21 cellular contexts compared by ENCODE assay signal in the genomic region with DNA sequence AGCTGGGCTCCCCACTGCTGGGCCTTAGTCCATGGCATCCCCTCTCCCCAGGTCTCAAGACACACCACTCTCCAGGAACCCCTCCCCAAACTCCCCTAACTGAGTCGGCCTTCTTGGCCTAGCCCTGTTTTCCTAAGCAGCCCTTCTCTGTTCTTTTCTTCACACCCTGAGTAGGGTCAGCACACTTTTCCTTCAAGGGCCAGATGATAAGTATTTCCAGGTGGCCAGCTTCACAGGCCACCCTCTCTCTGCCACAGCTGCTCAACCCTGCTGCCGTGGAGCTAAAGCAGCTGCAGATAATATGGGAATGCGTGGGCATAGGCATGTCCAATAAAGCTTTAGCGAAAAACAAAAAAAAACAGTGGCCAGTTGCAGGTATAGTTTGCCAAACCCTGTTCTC. TPM values are rescaled to one million over a fixed set of nuclear protein-coding genes. Genes with fewer than 3 reads are reported as not detected.
DNase-seq lines count a peak whose midpoint lies in the region; ATAC-seq and TF ChIP-seq lines count a peak whose summit lies in the region.
"Had no signal": no experiment of that assay in that cellular context is flagged by ENCODE, and none has a peak within 500 bp of the region (broad histone marks: within the 10 kb centered on the region; RNA-seq: fewer than 3 reads in every experiment).

No MANE protein-coding gene starts in this region.

- H3K4me3 ChIP-seq in BLaER1 treated with 17β-estradiol and CSF1 and Interleukin-3, amounts not matched to agents 10 nM and 100 nM, result no peak overlapping the region
- no peak overlapping the region for H3K4me3 ChIP-seq in GM23338
- H3K4me3 ChIP-seq: esophagus squamous epithelium, SJSA1, testis had no signal

- H3K9me3 ChIP-seq in BLaER1 treated with 17β-estradiol and CSF1 and Interleukin-3, amounts not matched to agents 10 nM and 100 nM (replicated peaks in 1 of 11), result peaks cover 0 to 16% (median 4%) of the 10 kb centered on the region in 11 experiments; a peak in 3 of 22 replicates
- H3K9me3 ChIP-seq: esophagus squamous epithelium, SJSA1, testis had no signal

- H3K27ac Mint-ChIP-seq in GM23338 (no peak overlapping the region), nephron (peak overlapping the region; percentile 66 to 92 (median 67))
- peak overlapping the region; percentile 9 for H3K27ac Mint-ChIP-seq in central memory CD8-positive, alpha-beta T cell (ENCODE audit: low read depth)
- H3K27ac Mint-ChIP-seq: activated naive CD4-positive, alpha-beta T cell treated with anti-CD3 and anti-CD28 coated beads for 36 hours; T-helper 2 cell treated with Interferon-gamma antibody and Interleukin-4, amounts not matched to agents 5 μg/mL and 100 μg/mL, for 36 hours had no signal

- no peaks in the 10 kb centered on the region for H3K9me3 Mint-ChIP-seq in GM23338
- no peaks in the 10 kb centered on the region for H3K9me3 Mint-ChIP-seq in central memory CD8-positive, alpha-beta T cell
- H3K9me3 Mint-ChIP-seq in nephron, result no peaks in the 10 kb centered on the region
- H3K9me3 Mint-ChIP-seq: activated naive CD4-positive, alpha-beta T cell treated with anti-CD3 and anti-CD28 coated beads for 36 hours; T-helper 2 cell treated with Interferon-gamma antibody and Interleukin-4, amounts not matched to agents 5 μg/mL and 100 μg/mL, for 36 hours had no signal

- no peak overlapping the region for H2AFZ ChIP-seq in GM23338

- H3K4me2 ChIP-seq in BLaER1 treated with 17β-estradiol and CSF1 and Interleukin-3, amounts not matched to agents 10 nM and 100 nM, result peak overlapping the region in 3 of 11 experiments; percentile 9 to 17 (median 16); a peak in 2 of 22 replicates
- no peak overlapping the region for H3K4me2 ChIP-seq in GM23338

- TF ChIP-seq CTCF in GM23338 (conservative IDR thresholded peaks at IDR 0.05; ENCODE audit: low read depth in 2 of 2) (no peak), nephron (IDR thresholded peaks at IDR 0.05; ENCODE audit: unreplicated experiment in 3 of 3) (no peak)

- peak overlapping the region in 6 of 11 experiments; percentile 9 to 34 (median 24); a peak in 7 of 22 replicates for H3K27ac ChIP-seq in BLaER1 treated with 17β-estradiol and CSF1 and Interleukin-3, amounts not matched to agents 10 nM and 100 nM
- 0 out of 2 replicates have a peak overlapping the region, but pooled peaks have one; percentile 32 for H3K27ac ChIP-seq in GM23338 (ENCODE audit: low read depth)
- H3K27ac ChIP-seq: SJSA1, testis had no signal

- peaks cover 28 to 76% (median 62%) of the 10 kb centered on the region in 11 experiments; a peak in 17 of 22 replicates for H4K20me1 ChIP-seq in BLaER1 treated with 17β-estradiol and CSF1 and Interleukin-3, amounts not matched to agents 10 nM and 100 nM
- H4K20me1 ChIP-seq in GM23338 (replicated peaks; ENCODE audit: insufficient read depth), result peaks cover 35% of the 10 kb centered on the region

- H3K4me1 Mint-ChIP-seq in GM23338 (no peaks in the 10 kb centered on the region), nephron (peaks cover 24% of the 10 kb centered on the region)
- peaks cover 34% of the 10 kb centered on the region for H3K4me1 Mint-ChIP-seq in central memory CD8-positive, alpha-beta T cell

- peaks cover 96% of the 10 kb centered on the region for H3K79me2 ChIP-seq in GM23338 (replicated peaks; ENCODE audit: insufficient read depth)

- H3K4me3 Mint-ChIP-seq in GM23338 (no peak overlapping the region), nephron (peak overlapping the region in 1 of 3 experiments; percentile 7)
- H3K4me3 Mint-ChIP-seq in central memory CD8-positive, alpha-beta T cell, result no peak overlapping the region
- H3K4me3 Mint-ChIP-seq: activated naive CD4-positive, alpha-beta T cell treated with anti-CD3 and anti-CD28 coated beads for 36 hours; T-helper 2 cell treated with Interferon-gamma antibody and Interleukin-4, amounts not matched to agents 5 μg/mL and 100 μg/mL, for 36 hours had no signal

- no peaks in the 10 kb centered on the region for H3K9me2 ChIP-seq in GM23338 (ENCODE audit: insufficient read depth)

- H3K27me3 Mint-ChIP-seq in GM23338 (ENCODE audit: insufficient read depth, low read depth, poor library complexity) (peaks cover 1% of the 10 kb centered on the region), nephron (ENCODE audit: low read depth) (no peaks in the 10 kb centered on the region)
- H3K27me3 Mint-ChIP-seq in central memory CD8-positive, alpha-beta T cell, result no peaks in the 10 kb centered on the region

- peaks cover 33 to 86% (median 65%) of the 10 kb centered on the region in 11 experiments for H3K36me3 ChIP-seq in BLaER1 treated with 17β-estradiol and CSF1 and Interleukin-3, amounts not matched to agents 10 nM and 100 nM
- no peaks in the 10 kb centered on the region for H3K36me3 ChIP-seq in GM23338 (ENCODE audit: insufficient read depth)

- H3K4me1 ChIP-seq in BLaER1 treated with 17β-estradiol and CSF1 and Interleukin-3, amounts not matched to agents 10 nM and 100 nM, result peaks cover 0 to 24% (median 2%) of the 10 kb centered on the region in 10 experiments; a peak in 16 of 20 replicates
- no peaks in the 10 kb centered on the region for H3K4me1 ChIP-seq in GM23338 (ENCODE audit: insufficient read depth)
- H3K4me1 ChIP-seq: SJSA1, testis had no signal

- no peaks in the 10 kb centered on the region for H3F3A ChIP-seq in GM23338 (replicated peaks; ENCODE audit: low read depth)

- H3K27me3 ChIP-seq in BLaER1 treated with 17β-estradiol and CSF1 and Interleukin-3, amounts not matched to agents 10 nM and 100 nM, result no peaks in the 10 kb centered on the region
- no peaks in the 10 kb centered on the region for H3K27me3 ChIP-seq in GM23338 (ENCODE audit: insufficient read depth)
- H3K27me3 ChIP-seq: esophagus squamous epithelium, SJSA1, testis had no signal

- H3K9ac ChIP-seq in BLaER1 treated with 17β-estradiol and CSF1 and Interleukin-3, amounts not matched to agents 10 nM and 100 nM, result peak overlapping the region in 2 of 11 experiments; percentile 6 to 12; a peak in 2 of 22 replicates

- ATAC-seq in GM23338 (no peak), HG02571 (IDR thresholded peaks at IDR 0.05; ENCODE audit: unreplicated experiment) (no peak)
- no peak for ATAC-seq in central memory CD8-positive, alpha-beta T cell (replicated peaks; ENCODE audit: extremely low read depth, poor library complexity, severe bottlenecking)
- ATAC-seq: activated CD4-positive, CD25-positive, alpha-beta regulatory T cell treated with anti-CD3 and anti-CD28 coated beads, Interleukin-2, amount 50 U/mL, for 24 hours; HepG2 had no signal

- DNase-seq in GM23338 (ENCODE audit: low spot score), result no peak
- no peak for DNase-seq in central memory CD8-positive, alpha-beta T cell (ENCODE audit: low spot score in 2 of 2)
- no peak for DNase-seq in globus pallidus (ENCODE audit: low spot score)
- DNase-seq in activated CD4-positive, alpha-beta T cell treated with anti-CD3 and anti-CD28 coated beads for 1 hour, result no peak
- no peak for DNase-seq in pons (ENCODE audit: low spot score)
- DNase-seq: activated naive CD4-positive, alpha-beta T cell treated with anti-CD3 and anti-CD28 coated beads for 36 hours; esophagus squamous epithelium; glutamatergic neuron; mesenchymal stem cell; MM.1S; NCI-H187 treated with DMSO at 0.1 percent for 48 hours; stimulated activated CD4-positive, alpha-beta T cell treated with anti-CD3 and anti-CD28 coated beads, Interleukin-4, amount 100 ng/mL, for 24 hours; testis had no signal

- H3K36me3 Mint-ChIP-seq in GM23338 (ENCODE audit: low read depth) (no peaks in the 10 kb centered on the region; the same call in 2 of the 3 replicates), nephron (ENCODE audit: low read depth) (peaks cover 33% of the 10 kb centered on the region)
- peaks cover 4% of the 10 kb centered on the region for H3K36me3 Mint-ChIP-seq in central memory CD8-positive, alpha-beta T cell (ENCODE audit: insufficient read depth)

TF ChIP-seq in GM23338, 12 proteins besides CTCF, POLR2A, EP300 and RAD21 (continues in another document):
- TF ChIP-seq EZH2 (IDR thresholded peaks at IDR 0.05; ENCODE audit: low read depth, unreplicated experiment), result no peak
- TF ChIP-seq STAT1 (IDR thresholded peaks at IDR 0.05; ENCODE audit: unreplicated experiment), result no peak
- TF ChIP-seq, protein P1, sequence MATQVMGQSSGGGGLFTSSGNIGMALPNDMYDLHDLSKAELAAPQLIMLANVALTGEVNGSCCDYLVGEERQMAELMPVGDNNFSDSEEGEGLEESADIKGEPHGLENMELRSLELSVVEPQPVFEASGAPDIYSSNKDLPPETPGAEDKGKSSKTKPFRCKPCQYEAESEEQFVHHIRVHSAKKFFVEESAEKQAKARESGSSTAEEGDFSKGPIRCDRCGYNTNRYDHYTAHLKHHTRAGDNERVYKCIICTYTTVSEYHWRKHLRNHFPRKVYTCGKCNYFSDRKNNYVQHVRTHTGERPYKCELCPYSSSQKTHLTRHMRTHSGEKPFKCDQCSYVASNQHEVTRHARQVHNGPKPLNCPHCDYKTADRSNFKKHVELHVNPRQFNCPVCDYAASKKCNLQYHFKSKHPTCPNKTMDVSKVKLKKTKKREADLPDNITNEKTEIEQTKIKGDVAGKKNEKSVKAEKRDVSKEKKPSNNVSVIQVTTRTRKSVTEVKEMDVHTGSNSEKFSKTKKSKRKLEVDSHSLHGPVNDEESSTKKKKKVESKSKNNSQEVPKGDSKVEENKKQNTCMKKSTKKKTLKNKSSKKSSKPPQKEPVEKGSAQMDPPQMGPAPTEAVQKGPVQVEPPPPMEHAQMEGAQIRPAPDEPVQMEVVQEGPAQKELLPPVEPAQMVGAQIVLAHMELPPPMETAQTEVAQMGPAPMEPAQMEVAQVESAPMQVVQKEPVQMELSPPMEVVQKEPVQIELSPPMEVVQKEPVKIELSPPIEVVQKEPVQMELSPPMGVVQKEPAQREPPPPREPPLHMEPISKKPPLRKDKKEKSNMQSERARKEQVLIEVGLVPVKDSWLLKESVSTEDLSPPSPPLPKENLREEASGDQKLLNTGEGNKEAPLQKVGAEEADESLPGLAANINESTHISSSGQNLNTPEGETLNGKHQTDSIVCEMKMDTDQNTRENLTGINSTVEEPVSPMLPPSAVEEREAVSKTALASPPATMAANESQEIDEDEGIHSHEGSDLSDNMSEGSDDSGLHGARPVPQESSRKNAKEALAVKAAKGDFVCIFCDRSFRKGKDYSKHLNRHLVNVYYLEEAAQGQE (IDR thresholded peaks at IDR 0.05; ENCODE audit: unreplicated experiment), result no peak
- no peak for TF ChIP-seq POLR2AphosphoS5 (IDR thresholded peaks at IDR 0.05; ENCODE audit: low read depth)
- TF ChIP-seq ZNF331 (CRISPR knock-in tag; IDR thresholded peaks at IDR 0.05; ENCODE audit: low read depth), result no peak
- no peak for TF ChIP-seq EZH2phosphoT487 (IDR thresholded peaks at IDR 0.05; ENCODE audit: unreplicated experiment)

RNA-seq across cellular contexts. Expression of gene DGCR2, which starts 24.1 kb away (rescaled TPM):
- total RNA-seq in GM23338 (2014; rRNA removed; shearing (Covaris generic)), result 59.3 and 83.0 TPM in 2 replicates
- polyA plus RNA-seq in GM23338 (2016; fragmentation: Nextera tagmentation; extraction: Ambion mirVana), result 18.5 and 21.0 TPM in 2 replicates

RNA-seq across cellular contexts. Expression of gene TSSK2, which starts 33.0 kb away (rescaled TPM):
- total RNA-seq in GM23338 (2014; rRNA removed; shearing (Covaris generic)), result not detected in 2 replicates
- not detected in 2 replicates for polyA plus RNA-seq in GM23338 (2016; fragmentation: Nextera tagmentation; extraction: Ambion mirVana)
- total RNA-seq: activated naive CD4-positive, alpha-beta T cell treated with anti-CD3 and anti-CD28 coated beads for 36 hours; HepG2; NCI-H460; SJSA1 had no signal
- polyA plus RNA-seq: HepG2 had no signal

RNA-seq across cellular contexts. Expression of gene ESS2, which starts 46.3 kb away (rescaled TPM):
- total RNA-seq in GM23338 (2014; rRNA removed; shearing (Covaris generic)), result 18.4 and 21.6 TPM in 2 replicates
- polyA plus RNA-seq in GM23338 (2016; fragmentation: Nextera tagmentation; extraction: Ambion mirVana), result 12.3 and 15.2 TPM in 2 replicates

RNA-seq across cellular contexts. Expression of gene GSC2, which starts 51.9 kb away (rescaled TPM):
- total RNA-seq in GM23338 (2014; rRNA removed; shearing (Covaris generic)), result not detected in 2 replicates
- polyA plus RNA-seq in GM23338 (2016; fragmentation: Nextera tagmentation; extraction: Ambion mirVana), result not detected in 2 replicates
- total RNA-seq: activated naive CD4-positive, alpha-beta T cell treated with anti-CD3 and anti-CD28 coated beads for 36 hours; esophagus squamous epithelium; HepG2; NCI-H460; SJSA1 had no signal
- polyA plus RNA-seq: HepG2 had no signal
